Comparison of ENCODE assay signal across 8 cellular contexts in the genomic region with DNA sequence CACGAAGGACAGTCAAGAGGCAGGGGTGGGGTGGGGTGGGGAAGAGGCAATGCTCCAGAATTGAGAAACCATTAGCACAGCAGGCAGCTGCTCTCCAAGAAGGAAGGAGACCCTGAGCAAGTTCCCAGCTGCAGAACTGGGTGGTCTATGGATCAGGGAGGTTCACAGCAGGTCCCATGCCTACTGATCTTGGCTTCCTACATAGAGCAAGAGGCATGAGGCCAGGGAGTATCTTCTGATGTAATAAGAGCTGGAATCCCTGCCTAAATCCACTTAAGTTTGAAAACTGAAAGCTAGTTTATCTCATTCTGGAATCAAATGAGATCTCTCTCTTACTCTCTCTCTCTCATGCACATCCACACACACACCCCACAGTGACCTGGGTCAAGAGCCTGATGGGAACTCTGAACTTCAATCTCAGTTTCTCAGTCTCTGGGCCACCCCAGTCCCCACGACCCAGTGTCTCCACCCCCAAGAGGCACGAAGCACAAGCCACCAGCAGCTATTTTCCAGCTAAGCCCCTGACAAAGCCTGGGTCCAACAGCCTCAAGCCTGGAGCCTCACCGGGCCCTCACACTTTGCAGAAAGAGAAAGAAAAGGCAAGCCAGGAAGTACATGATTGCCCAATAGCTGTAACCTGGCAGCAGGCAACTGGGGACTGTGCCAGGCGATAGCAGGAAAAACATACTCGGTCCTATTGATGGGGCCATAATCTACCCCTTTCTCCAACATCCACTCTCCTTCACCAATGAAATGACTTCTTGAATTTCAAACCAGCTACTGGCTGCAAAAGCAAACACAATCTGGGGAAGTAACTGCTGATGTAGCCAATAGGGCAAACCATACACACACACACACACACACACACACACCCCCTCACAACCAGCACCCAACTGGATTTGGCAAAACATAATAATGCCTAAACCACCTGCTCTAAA. TPM values are rescaled to one million over a fixed set of nuclear protein-coding genes. Genes with fewer than 3 reads are reported as not detected.
DNase-seq lines count a peak whose midpoint lies in the region; ATAC-seq, FAIRE-seq and TF ChIP-seq lines count a peak whose summit lies in the region.

No MANE protein-coding gene starts in this region.

- peak; percentile 68 for DNase-seq in G401 (ENCODE audit: low spot score)
- peak; percentile 90 for DNase-seq in NCI-H2081 treated with DMSO at 0.1 percent for 48 hours (lab: John Stamatoyannopoulos, UW)
- no peak for DNase-seq in activated T-cell treated with anti-CD3 and anti-CD28 coated beads, Interleukin-2, amount 50 U/mL, for 4 hours
- DNase-seq in foreskin keratinocyte: peak; percentile 66 to 76
- peak; percentile 73 to 92 (median 88) for DNase-seq in pancreas
- DNase-seq in GM19240 (ENCODE audit: insufficient read length, low spot score): no peak

- ATAC-seq in activated T-cell treated with anti-CD3 and anti-CD28 coated beads, Interleukin-2, amount 50 U/mL, for 4 hours: peak in 1 of 2 donors; percentile 23
- ATAC-seq in foreskin keratinocyte: peak; percentile 18
- peak; percentile 52 to 68 (median 59) for ATAC-seq in pancreas
- no peak for ATAC-seq in HG03520 (IDR thresholded peaks at IDR 0.05; ENCODE audit: unreplicated experiment)
- no peak for ATAC-seq in HG02852 (IDR thresholded peaks at IDR 0.05; ENCODE audit: unreplicated experiment)

- H3K27me3 ChIP-seq in foreskin keratinocyte (no peaks in the 10 kb centered on the region), pancreas (no peaks in the 10 kb centered on the region)

- H3K4me1 ChIP-seq in foreskin keratinocyte: peaks cover 30% of the 10 kb centered on the region
- peaks cover 45 to 57% (median 54%) of the 10 kb centered on the region in 3 donors for H3K4me1 ChIP-seq in pancreas

- FAIRE-seq in pancreas (lab: Jason Lieb, UNC): no peak

- no peaks in the 10 kb centered on the region for H3K9me3 Mint-ChIP-seq in activated T-cell treated with anti-CD3 and anti-CD28 coated beads, Interleukin-2, amount 50 U/mL, for 4 hours

- TF ChIP-seq CTCF in foreskin keratinocyte (conservative IDR thresholded peaks at IDR 0.05) (no peak), pancreas (IDR thresholded peaks at IDR 0.05) (no peak)

- intact Hi-C loops in pancreas (cut with DNase I): no loop called here

- no peaks in the 10 kb centered on the region for H3K36me3 Mint-ChIP-seq in activated T-cell treated with anti-CD3 and anti-CD28 coated beads, Interleukin-2, amount 50 U/mL, for 4 hours (ENCODE audit: insufficient read depth)

- H3K4me3 ChIP-seq in pancreas: peak overlapping the region in 2 of 4 donors; percentile 68 to 95

- no peaks in the 10 kb centered on the region for H3K9me3 ChIP-seq in pancreas

- H3K4me3 Mint-ChIP-seq in activated T-cell treated with anti-CD3 and anti-CD28 coated beads, Interleukin-2, amount 50 U/mL, for 4 hours: peak overlapping the region; percentile 91

- peak overlapping the region; percentile 73 for H3K27ac ChIP-seq in foreskin keratinocyte
- peak overlapping the region in 3 of 4 donors; percentile 73 to 93 (median 93) for H3K27ac ChIP-seq in pancreas

- in situ Hi-C loops in G401 (cut with HindIII; ENCODE audit: low sequenced_read_pairs): no loop called here

- H3K36me3 ChIP-seq in pancreas: no peaks in the 10 kb centered on the region

- H3K27me3 Mint-ChIP-seq in activated T-cell treated with anti-CD3 and anti-CD28 coated beads, Interleukin-2, amount 50 U/mL, for 4 hours (ENCODE audit: low read depth): no peaks in the 10 kb centered on the region

- 1 to 3% methylated on average over 6 of the region's 6 CpGs for WGBS in pancreas, 2 donors

- H3K4me1 Mint-ChIP-seq in activated T-cell treated with anti-CD3 and anti-CD28 coated beads, Interleukin-2, amount 50 U/mL, for 4 hours (ENCODE audit: low read depth): peaks cover 76% of the 10 kb centered on the region

RNA-seq across cellular contexts. Expression of a gene that starts 2.2 kb away (rescaled TPM):
- total RNA-seq in G401 (2014; rRNA removed; shearing (Covaris generic)): 6.3 and 8.3 TPM in 2 replicates
- total RNA-seq in activated T-cell treated with anti-CD3 and anti-CD28 coated beads, Interleukin-2, amount 50 U/mL, for 4 hours: 1 to 10 TPM; 1.4 to 1.7 (median 1.5) TPM
- total RNA-seq in foreskin keratinocyte (15.1 and 21.6 TPM in 2 replicates), pancreas (10 to 100 TPM in 2 of 6 donors, 1 to 10 TPM in 4; 6.3 to 14.4 (median 8.6) TPM)
- polyA plus RNA-seq in foreskin keratinocyte (9.5 and 12.4 TPM in 2 replicates), pancreas (1 to 10 TPM; 7.9 to 9.5 TPM)

RNA-seq across cellular contexts. Expression of a gene that starts 37.4 kb away (rescaled TPM):
- total RNA-seq in G401 (2014; rRNA removed; shearing (Covaris generic)): 1.3 and 2.8 TPM in 2 replicates
- under 1 TPM in 1 of 3 donors, not detected in 2; 0.05 TPM for total RNA-seq in activated T-cell treated with anti-CD3 and anti-CD28 coated beads, Interleukin-2, amount 50 U/mL, for 4 hours
- total RNA-seq in foreskin keratinocyte (not detected in 2 replicates), pancreas (1 to 10 TPM in 1 of 6 donors, under 1 TPM in 5; 0.28 to 1.5 (median 0.68) TPM)
- polyA plus RNA-seq in foreskin keratinocyte (not detected in 2 replicates), pancreas (1 to 10 TPM in 1 of 2 donors, under 1 TPM in 1; 0.99 to 5.4 TPM)

Comparison
In these comparisons a context has a peak if more than half of its experiments do, and no peak if none do; other contexts are left out.
1. DNase-seq: peak in G401 (single experiment), NCI-H2081 treated with DMSO at 0.1 percent for 48 hours (single experiment), foreskin keratinocyte (2 of 2) and pancreas (6 of 6); none in activated T-cell treated with anti-CD3 and anti-CD28 coated beads, Interleukin-2, amount 50 U/mL, for 4 hours (single experiment) and GM19240 (single experiment).
2. ATAC-seq: peak in foreskin keratinocyte (single experiment) and pancreas (4 of 4); none in HG03520 (single experiment) and HG02852 (single experiment).